In genomic region chr1:208131631-208132286, GRCh38 we compare ENCODE assay signal across 10 cellular contexts.
DNase-seq lines count a peak whose midpoint lies in the region; ATAC-seq and TF ChIP-seq lines count a peak whose summit lies in the region.
"Had no signal": no experiment of that assay in that cellular context is flagged by ENCODE, and none has a peak within 500 bp of the region (broad histone marks: within the 10 kb centered on the region; RNA-seq: fewer than 3 reads in every experiment).

No MANE protein-coding gene starts in this region.

- H3K36me3 ChIP-seq in SK-N-MC (ENCODE audit: insufficient read depth, low read length) (no peaks in the 10 kb centered on the region), neural progenitor cell (no peaks in the 10 kb centered on the region)
- H3K36me3 ChIP-seq: ovary, thoracic aorta had no signal

- H3K4me3 ChIP-seq in SK-N-MC (peak overlapping the region; percentile 57), neural progenitor cell (peak overlapping the region; percentile 10)
- H3K4me3 ChIP-seq: ovary, thoracic aorta had no signal

- peaks cover 46% of the 10 kb centered on the region for H3F3A ChIP-seq in neural progenitor cell (ENCODE audit: low read depth)

- peaks cover 2% of the 10 kb centered on the region for H3K36me3 Mint-ChIP-seq in neural progenitor cell

- peak overlapping the region; percentile 67 for H3K4me2 ChIP-seq in neural progenitor cell

- H3K79me2 ChIP-seq in neural progenitor cell (ENCODE audit: low read depth): no peaks in the 10 kb centered on the region

- DNase-seq in SK-N-MC (ENCODE audit: low read depth, low spot score): no peak
- no peak for DNase-seq in neural progenitor cell (ENCODE audit: low spot score)
- DNase-seq in activated CD4-positive, alpha-beta T cell treated with anti-CD3 and anti-CD28 coated beads for 48 hours: no peak
- DNase-seq in HK-2 (ENCODE audit: unreplicated experiment): no peak
- DNase-seq in NCI-H2107 treated with DMSO at 0.1 percent for 48 hours (lab: John Stamatoyannopoulos, UW; ENCODE audit: unreplicated experiment): no peak
- DNase-seq: NCI-H2171 had no signal

- H3K27ac ChIP-seq in SK-N-MC (peak overlapping the region; percentile 5; the same call in 1 of the 2 replicates), neural progenitor cell (no peak overlapping the region)
- H3K27ac ChIP-seq: ovary, thoracic aorta had no signal

- no peak overlapping the region for H3K4me3 Mint-ChIP-seq in neural progenitor cell

- H4K20me1 ChIP-seq in neural progenitor cell (ENCODE audit: low read depth): peaks cover 4% of the 10 kb centered on the region

- H3K27me3 ChIP-seq in neural progenitor cell: peaks cover 18% of the 10 kb centered on the region
- H3K27me3 ChIP-seq: ovary had no signal

- H3K4me1 Mint-ChIP-seq in neural progenitor cell: peaks cover 71% of the 10 kb centered on the region

- no peak for TF ChIP-seq CTCF in neural progenitor cell (IDR thresholded peaks at IDR 0.05)

- no peaks in the 10 kb centered on the region for H3K9me3 ChIP-seq in SK-N-MC (ENCODE audit: low read depth, low read length)
- H3K9me3 ChIP-seq in neural progenitor cell (ENCODE audit: low read depth): no peaks in the 10 kb centered on the region
- H3K9me3 ChIP-seq: ovary, thoracic aorta had no signal

- peaks cover 44% of the 10 kb centered on the region for H3K4me1 ChIP-seq in neural progenitor cell

- H3K9ac ChIP-seq in SK-N-MC (ENCODE audit: insufficient read length): no peak overlapping the region
- H3K9ac ChIP-seq in neural progenitor cell: no peak overlapping the region

- no peak overlapping the region for H2AFZ ChIP-seq in neural progenitor cell (replicated peaks)

- no peaks in the 10 kb centered on the region for H3K9me3 Mint-ChIP-seq in neural progenitor cell

- ATAC-seq in GM19395 (IDR thresholded peaks at IDR 0.05; ENCODE audit: unreplicated experiment) (peak; percentile 41), HG02763 (IDR thresholded peaks at IDR 0.05; ENCODE audit: unreplicated experiment) (peak; percentile 29)

- H3K27me3 Mint-ChIP-seq in neural progenitor cell (ENCODE audit: insufficient read depth, low read depth): peaks cover 6% of the 10 kb centered on the region

- H3K27ac Mint-ChIP-seq in neural progenitor cell: no peak overlapping the region
